ENCODE assay signal across 1 cellular context in genomic region chr1:42657981-42658879, GRCh38.
A peak's percentile ranks its signal among the peaks of the same experiment; 100 is the strongest.
TF ChIP-seq lines count a peak whose summit lies in the region.

Gene PPIH, plus strand, starts transcription at chr1:42658423. Its CDS starts 24 bp downstream, at chr1:42658447.

TF ChIP-seq in HepG2, 621 proteins besides CTCF, POLR2A, EP300 and RAD21 (continued from another document and continues in another):
- TF ChIP-seq, protein P1, sequence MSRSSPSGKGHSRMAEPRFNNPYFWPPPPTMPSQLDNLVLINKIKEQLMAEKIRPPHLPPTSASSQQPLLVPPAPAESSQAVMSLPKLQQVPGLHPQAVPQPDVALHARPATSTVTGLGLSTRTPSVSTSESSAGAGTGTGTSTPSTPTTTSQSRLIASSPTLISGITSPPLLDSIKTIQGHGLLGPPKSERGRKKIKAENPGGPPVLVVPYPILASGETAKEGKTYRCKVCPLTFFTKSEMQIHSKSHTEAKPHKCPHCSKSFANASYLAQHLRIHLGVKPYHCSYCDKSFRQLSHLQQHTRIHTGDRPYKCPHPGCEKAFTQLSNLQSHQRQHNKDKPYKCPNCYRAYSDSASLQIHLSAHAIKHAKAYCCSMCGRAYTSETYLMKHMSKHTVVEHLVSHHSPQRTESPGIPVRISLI (CRISPR knock-in tag; IDR thresholded peaks at IDR 0.05; ENCODE audit: borderline replicate concordance), result no peak; the same call in 1 of the 2 replicates
- TF ChIP-seq SRSF1 (optimal IDR thresholded peaks at IDR 0.05; ENCODE audit: low read depth, low read length) (peak; percentile 76), NONO (IDR thresholded peaks at IDR 0.05) (no peak), NONO (CRISPR knock-in tag; conservative IDR thresholded peaks at IDR 0.05) (peak; percentile 89), SIX1 (CRISPR knock-in tag; IDR thresholded peaks at IDR 0.05; ENCODE audit: borderline replicate concordance) (0 out of 2 replicates have a peak, but pooled peaks have one; percentile 10), ZSCAN20 (CRISPR knock-in tag; IDR thresholded peaks at IDR 0.05; ENCODE audit: borderline replicate concordance) (no peak), ZNF34 (CRISPR knock-in tag; IDR thresholded peaks at IDR 0.05; ENCODE audit: borderline replicate concordance) (no peak), ZNF503 (CRISPR knock-in tag; IDR thresholded peaks at IDR 0.05) (peak; percentile 45; the same call in 1 of the 2 replicates), ZNF546 (CRISPR knock-in tag; conservative IDR thresholded peaks at IDR 0.05) (no peak), ZNF83 (CRISPR knock-in tag; IDR thresholded peaks at IDR 0.05; ENCODE audit: borderline replicate concordance) (0 out of 2 replicates have a peak, but pooled peaks have one; percentile 61), SOX13 (IDR thresholded peaks at IDR 0.05) (no peak; the same call in 1 of the 2 replicates), SOX13 (CRISPR knock-in tag; conservative IDR thresholded peaks at IDR 0.05 in 1 of 2, IDR thresholded peaks at IDR 0.05 in 1 of 2) (no peak), KLF16 (CRISPR knock-in tag; IDR thresholded peaks at IDR 0.05) (peak in 1 of 2 experiments; percentile 94; a peak in 2 of 4 replicates), ZNF256 (CRISPR knock-in tag; conservative IDR thresholded peaks at IDR 0.05) (no peak), BORCS8-MEF2B (CRISPR knock-in tag; IDR thresholded peaks at IDR 0.05) (peak; percentile 90), MEIS1 (CRISPR knock-in tag; IDR thresholded peaks at IDR 0.05; ENCODE audit: borderline replicate concordance) (peak; percentile 79), HDAC2 (CRISPR knock-in tag; IDR thresholded peaks at IDR 0.05) (peak; percentile 81; the same call in 1 of the 2 replicates), ZUFSP (CRISPR knock-in tag; IDR thresholded peaks at IDR 0.05; ENCODE audit: borderline replicate concordance) (no peak), ELF1 (CRISPR knock-in tag; IDR thresholded peaks at IDR 0.05) (peak; percentile 94), ZNF367 (CRISPR knock-in tag; IDR thresholded peaks at IDR 0.05; ENCODE audit: borderline replicate concordance) (no peak; the same call in 1 of the 2 replicates), PITX1 (CRISPR knock-in tag; IDR thresholded peaks at IDR 0.05) (peak; percentile 76; the same call in 1 of the 2 replicates), KLF12 (CRISPR knock-in tag; IDR thresholded peaks at IDR 0.05; ENCODE audit: borderline replicate concordance) (0 out of 2 replicates have a peak, but pooled peaks have one; percentile 27), ZC3H4 (CRISPR knock-in tag; IDR thresholded peaks at IDR 0.05; ENCODE audit: borderline replicate concordance) (no peak), ARHGAP35 (CRISPR knock-in tag; IDR thresholded peaks at IDR 0.05; ENCODE audit: borderline replicate concordance) (peak; percentile 80), ZFYVE20 (CRISPR knock-in tag; IDR thresholded peaks at IDR 0.05; ENCODE audit: borderline replicate concordance, low read depth) (no peak), ZNF800 (CRISPR knock-in tag; IDR thresholded peaks at IDR 0.05) (no peak), USF2 (IDR thresholded peaks at IDR 0.05; ENCODE audit: low read depth, low read length) (no peak; the same call in 1 of the 2 replicates), USF2 (CRISPR knock-in tag; IDR thresholded peaks at IDR 0.05; ENCODE audit: borderline replicate concordance) (peak; percentile 61), TRIM24 (CRISPR knock-in tag; IDR thresholded peaks at IDR 0.05) (no peak), ADNP (CRISPR knock-in tag; IDR thresholded peaks at IDR 0.05) (no peak), HMGA1 (CRISPR knock-in tag; conservative IDR thresholded peaks at IDR 0.05) (no peak), SIN3B (IDR thresholded peaks at IDR 0.05; ENCODE audit: low read length) (peak; percentile 96), ATRX (CRISPR knock-in tag; IDR thresholded peaks at IDR 0.05; ENCODE audit: borderline replicate concordance) (no peak), ZNF737 (CRISPR knock-in tag; IDR thresholded peaks at IDR 0.05; ENCODE audit: borderline replicate concordance) (no peak), ZNF703 (CRISPR knock-in tag; IDR thresholded peaks at IDR 0.05; ENCODE audit: borderline replicate concordance) (no peak), ZNF670 (CRISPR knock-in tag; IDR thresholded peaks at IDR 0.05; ENCODE audit: borderline replicate concordance) (no peak), ZNF282 (IDR thresholded peaks at IDR 0.05; ENCODE audit: partially characterized antibody) (no peak), TBX3 (IDR thresholded peaks at IDR 0.05; ENCODE audit: borderline replicate concordance) (peak; percentile 38; the same call in 1 of the 2 replicates), RAD51 (IDR thresholded peaks at IDR 0.05; ENCODE audit: borderline replicate concordance) (no peak), WIZ (CRISPR knock-in tag; IDR thresholded peaks at IDR 0.05) (no peak), ZNF24 (IDR thresholded peaks at IDR 0.05) (peak; percentile 8; the same call in 1 of the 2 replicates), ZNF720 (CRISPR knock-in tag; IDR thresholded peaks at IDR 0.05) (no peak; the same call in 1 of the 2 replicates), ZSCAN21 (CRISPR knock-in tag; IDR thresholded peaks at IDR 0.05; ENCODE audit: borderline replicate concordance) (peak; percentile 80; the same call in 1 of the 2 replicates), ZBTB46 (CRISPR knock-in tag; IDR thresholded peaks at IDR 0.05; ENCODE audit: borderline replicate concordance) (no peak), SUZ12 (IDR thresholded peaks at IDR 0.05; ENCODE audit: low read depth, low read length) (no peak), RCOR2 (CRISPR knock-in tag; IDR thresholded peaks at IDR 0.05) (no peak)
- TF ChIP-seq, protein P2, sequence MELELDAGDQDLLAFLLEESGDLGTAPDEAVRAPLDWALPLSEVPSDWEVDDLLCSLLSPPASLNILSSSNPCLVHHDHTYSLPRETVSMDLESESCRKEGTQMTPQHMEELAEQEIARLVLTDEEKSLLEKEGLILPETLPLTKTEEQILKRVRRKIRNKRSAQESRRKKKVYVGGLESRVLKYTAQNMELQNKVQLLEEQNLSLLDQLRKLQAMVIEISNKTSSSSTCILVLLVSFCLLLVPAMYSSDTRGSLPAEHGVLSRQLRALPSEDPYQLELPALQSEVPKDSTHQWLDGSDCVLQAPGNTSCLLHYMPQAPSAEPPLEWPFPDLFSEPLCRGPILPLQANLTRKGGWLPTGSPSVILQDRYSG (CRISPR knock-in tag; IDR thresholded peaks at IDR 0.05), result no peak
- TF ChIP-seq, protein P3, sequence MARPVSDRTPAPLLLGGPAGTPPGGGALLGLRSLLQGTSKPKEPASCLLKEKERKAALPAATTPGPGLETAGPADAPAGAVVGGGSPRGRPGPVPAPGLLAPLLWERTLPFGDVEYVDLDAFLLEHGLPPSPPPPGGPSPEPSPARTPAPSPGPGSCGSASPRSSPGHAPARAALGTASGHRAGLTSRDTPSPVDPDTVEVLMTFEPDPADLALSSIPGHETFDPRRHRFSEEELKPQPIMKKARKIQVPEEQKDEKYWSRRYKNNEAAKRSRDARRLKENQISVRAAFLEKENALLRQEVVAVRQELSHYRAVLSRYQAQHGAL (CRISPR knock-in tag; IDR thresholded peaks at IDR 0.05; ENCODE audit: not compliant biosample characterization), result no peak
- TF ChIP-seq, protein P4, sequence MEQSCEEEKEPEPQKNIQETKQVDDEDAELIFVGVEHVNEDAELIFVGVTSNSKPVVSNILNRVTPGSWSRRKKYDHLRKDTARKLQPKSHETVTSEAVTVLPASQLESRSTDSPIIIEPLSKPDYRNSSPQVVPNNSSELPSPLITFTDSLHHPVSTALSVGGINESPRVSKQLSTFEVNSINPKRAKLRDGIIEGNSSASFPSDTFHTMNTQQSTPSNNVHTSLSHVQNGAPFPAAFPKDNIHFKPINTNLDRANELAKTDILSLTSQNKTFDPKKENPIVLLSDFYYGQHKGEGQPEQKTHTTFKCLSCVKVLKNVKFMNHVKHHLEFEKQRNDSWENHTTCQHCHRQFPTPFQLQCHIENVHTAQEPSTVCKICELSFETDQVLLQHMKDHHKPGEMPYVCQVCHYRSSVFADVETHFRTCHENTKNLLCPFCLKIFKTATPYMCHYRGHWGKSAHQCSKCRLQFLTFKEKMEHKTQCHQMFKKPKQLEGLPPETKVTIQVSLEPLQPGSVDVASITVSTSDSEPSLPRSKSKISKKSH (CRISPR knock-in tag; IDR thresholded peaks at IDR 0.05; ENCODE audit: borderline replicate concordance), result peak; percentile 73; the same call in 1 of the 2 replicates
- TF ChIP-seq, protein P5, sequence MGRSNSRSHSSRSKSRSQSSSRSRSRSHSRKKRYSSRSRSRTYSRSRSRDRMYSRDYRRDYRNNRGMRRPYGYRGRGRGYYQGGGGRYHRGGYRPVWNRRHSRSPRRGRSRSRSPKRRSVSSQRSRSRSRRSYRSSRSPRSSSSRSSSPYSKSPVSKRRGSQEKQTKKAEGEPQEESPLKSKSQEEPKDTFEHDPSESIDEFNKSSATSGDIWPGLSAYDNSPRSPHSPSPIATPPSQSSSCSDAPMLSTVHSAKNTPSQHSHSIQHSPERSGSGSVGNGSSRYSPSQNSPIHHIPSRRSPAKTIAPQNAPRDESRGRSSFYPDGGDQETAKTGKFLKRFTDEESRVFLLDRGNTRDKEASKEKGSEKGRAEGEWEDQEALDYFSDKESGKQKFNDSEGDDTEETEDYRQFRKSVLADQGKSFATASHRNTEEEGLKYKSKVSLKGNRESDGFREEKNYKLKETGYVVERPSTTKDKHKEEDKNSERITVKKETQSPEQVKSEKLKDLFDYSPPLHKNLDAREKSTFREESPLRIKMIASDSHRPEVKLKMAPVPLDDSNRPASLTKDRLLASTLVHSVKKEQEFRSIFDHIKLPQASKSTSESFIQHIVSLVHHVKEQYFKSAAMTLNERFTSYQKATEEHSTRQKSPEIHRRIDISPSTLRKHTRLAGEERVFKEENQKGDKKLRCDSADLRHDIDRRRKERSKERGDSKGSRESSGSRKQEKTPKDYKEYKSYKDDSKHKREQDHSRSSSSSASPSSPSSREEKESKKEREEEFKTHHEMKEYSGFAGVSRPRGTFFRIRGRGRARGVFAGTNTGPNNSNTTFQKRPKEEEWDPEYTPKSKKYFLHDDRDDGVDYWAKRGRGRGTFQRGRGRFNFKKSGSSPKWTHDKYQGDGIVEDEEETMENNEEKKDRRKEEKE (IDR thresholded peaks at IDR 0.05), result no peak
